Comparison of ENCODE assay signal across 10 cellular contexts in genomic region chr6:38572186-38572813, GRCh38.
DNase-seq lines count a peak whose midpoint lies in the region; ATAC-seq lines count a peak whose summit lies in the region.
"Had no signal": no experiment of that assay in that cellular context is flagged by ENCODE, and none has a peak within 500 bp of the region (broad histone marks: within the 10 kb centered on the region; RNA-seq: fewer than 3 reads in every experiment).

No MANE protein-coding gene starts in this region.

- H3K27me3 Mint-ChIP-seq in activated naive CD4-positive, alpha-beta T cell treated with anti-CD3 and anti-CD28 coated beads for 36 hours (ENCODE audit: low read depth) = no peaks in the 10 kb centered on the region
- no peaks in the 10 kb centered on the region for H3K27me3 Mint-ChIP-seq in activated naive CD8-positive, alpha-beta T cell

- CTCF ChIA-PET in activated naive CD4-positive, alpha-beta T cell treated with anti-CD3 and anti-CD28 coated beads for 36 hours (lab: Charles Lee) = interaction anchor here (1.0 to 2.4 kb wide), 4 partner anchors 19 to 867 kb away, joined by 3 to 10 read pairs (median 6); no protein-coding TSS in a partner anchor

- H3K36me3 Mint-ChIP-seq in activated naive CD4-positive, alpha-beta T cell treated with anti-CD3 and anti-CD28 coated beads for 36 hours (ENCODE audit: low read depth) = peaks cover 19% of the 10 kb centered on the region
- peaks cover 17% of the 10 kb centered on the region for H3K36me3 Mint-ChIP-seq in activated naive CD8-positive, alpha-beta T cell

- H3K27ac ChIP-seq in thymus (ENCODE audit: low read depth) = peak overlapping the region; percentile 54

- H3K4me1 ChIP-seq in thymus (ENCODE audit: control insufficient read depth, insufficient read depth, low read length) = peaks cover 4% of the 10 kb centered on the region

- peaks cover 23% of the 10 kb centered on the region for H3K4me1 Mint-ChIP-seq in activated naive CD4-positive, alpha-beta T cell treated with anti-CD3 and anti-CD28 coated beads for 36 hours (ENCODE audit: low read depth)
- H3K4me1 Mint-ChIP-seq in activated naive CD8-positive, alpha-beta T cell (ENCODE audit: low read depth) = peaks cover 26% of the 10 kb centered on the region

- ATAC-seq in HG02981 (IDR thresholded peaks at IDR 0.05; ENCODE audit: unreplicated experiment) = peak; percentile 75

- H3K4me3 ChIP-seq in thymus (ENCODE audit: low read length) = no peak overlapping the region

- H3K36me3 ChIP-seq in thymus (ENCODE audit: control insufficient read depth, insufficient read depth) = no peaks in the 10 kb centered on the region

- H3K9me3 ChIP-seq in thymus (ENCODE audit: control insufficient read depth) = no peaks in the 10 kb centered on the region

- H3K27me3 ChIP-seq in thymus (ENCODE audit: control insufficient read depth, insufficient read depth) = no peaks in the 10 kb centered on the region

- DNase-seq in activated naive CD4-positive, alpha-beta T cell treated with anti-CD3 and anti-CD28 coated beads for 36 hours = no peak
- DNase-seq in activated naive CD4-positive, alpha-beta T cell (lab: John Stamatoyannopoulos, UW) = no peak
- DNase-seq in DMS79 treated with DMSO at 0.1 percent for 48 hours (lab: John Stamatoyannopoulos, UW) (no peak), DMS114 treated with DMSO at 0.1 percent for 48 hours (lab: John Stamatoyannopoulos, UW; ENCODE audit: unreplicated experiment) (no peak), iPS-NIHi7 (ENCODE audit: extremely low spot score) (no peak)
- DNase-seq: C1 segment of cervical spinal cord, mesendoderm had no signal

- intact Hi-C loops in activated naive CD4-positive, alpha-beta T cell treated with anti-CD3 and anti-CD28 coated beads for 36 hours (cut with micrococcal nuclease) = loop anchor here (1.0 to 10.0 kb wide), 9 partner anchors 67 to 1075 kb away; partner anchors contain the start of genes BTBD9 and CCDC167

- no peaks in the 10 kb centered on the region for H3K9me3 Mint-ChIP-seq in activated naive CD4-positive, alpha-beta T cell treated with anti-CD3 and anti-CD28 coated beads for 36 hours
- no peaks in the 10 kb centered on the region for H3K9me3 Mint-ChIP-seq in activated naive CD8-positive, alpha-beta T cell (ENCODE audit: low read depth)

- WGBS in thymus = 26% methylated on average over 3 of the region's 3 CpGs

- peak overlapping the region; percentile 41 for H3K4me3 Mint-ChIP-seq in activated naive CD4-positive, alpha-beta T cell treated with anti-CD3 and anti-CD28 coated beads for 36 hours
- peak overlapping the region; percentile 69 for H3K4me3 Mint-ChIP-seq in activated naive CD8-positive, alpha-beta T cell

- peak overlapping the region; percentile 91 for H3K27ac Mint-ChIP-seq in activated naive CD4-positive, alpha-beta T cell treated with anti-CD3 and anti-CD28 coated beads for 36 hours
- peak overlapping the region; percentile 94 for H3K27ac Mint-ChIP-seq in activated naive CD8-positive, alpha-beta T cell
